Comparison of ENCODE assay signal across 1 cellular context in the genomic region with DNA sequence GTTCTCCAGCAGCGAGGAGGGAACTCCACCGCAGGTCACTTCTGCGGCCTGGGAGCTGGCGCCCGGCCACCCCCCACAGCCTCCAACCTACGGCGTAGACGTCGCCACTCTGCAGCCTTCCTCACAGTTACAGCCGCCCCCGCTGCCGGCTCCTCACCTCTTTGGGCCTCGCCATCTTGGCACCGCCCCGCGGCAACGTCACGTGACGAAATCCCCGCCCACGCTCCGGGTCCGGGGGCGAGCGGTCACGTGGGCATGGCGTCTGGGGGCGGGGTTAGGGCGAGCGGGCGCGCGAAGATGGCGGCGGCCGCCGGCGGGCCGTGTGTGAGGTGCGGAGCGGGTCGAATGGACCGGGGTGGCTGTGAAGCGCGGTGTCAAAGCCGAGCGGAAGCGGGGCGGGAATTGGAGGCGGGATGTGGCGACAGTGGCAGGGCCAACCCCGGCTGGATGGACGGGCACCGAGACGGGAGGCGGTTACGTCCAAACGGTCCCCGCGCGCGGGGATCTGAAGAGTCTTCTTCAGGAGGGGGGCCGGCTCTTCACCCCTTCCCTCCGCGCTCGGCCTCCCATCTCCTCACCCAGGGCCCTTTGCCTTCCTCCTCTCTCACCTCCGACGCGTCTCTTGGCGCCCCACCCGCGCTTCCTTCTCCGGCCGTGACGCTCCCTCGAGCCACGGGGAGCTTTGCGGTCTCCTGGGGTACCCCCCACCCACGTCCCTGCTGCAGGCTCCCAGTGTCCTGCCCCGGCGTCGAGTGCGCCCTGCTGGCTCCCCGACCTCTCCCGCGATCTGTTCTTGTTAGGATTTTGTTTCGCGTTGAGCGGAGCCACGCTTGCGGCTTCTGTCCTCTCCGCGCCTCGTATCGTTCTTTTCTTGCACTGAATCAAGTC.
TF ChIP-seq lines count a peak whose summit lies in the region.

A gene (minus strand): TSS at position 181 of the 888 bp plus-strand sequence. CDS start 300 bp downstream, outside the sequence.
A gene with protein sequence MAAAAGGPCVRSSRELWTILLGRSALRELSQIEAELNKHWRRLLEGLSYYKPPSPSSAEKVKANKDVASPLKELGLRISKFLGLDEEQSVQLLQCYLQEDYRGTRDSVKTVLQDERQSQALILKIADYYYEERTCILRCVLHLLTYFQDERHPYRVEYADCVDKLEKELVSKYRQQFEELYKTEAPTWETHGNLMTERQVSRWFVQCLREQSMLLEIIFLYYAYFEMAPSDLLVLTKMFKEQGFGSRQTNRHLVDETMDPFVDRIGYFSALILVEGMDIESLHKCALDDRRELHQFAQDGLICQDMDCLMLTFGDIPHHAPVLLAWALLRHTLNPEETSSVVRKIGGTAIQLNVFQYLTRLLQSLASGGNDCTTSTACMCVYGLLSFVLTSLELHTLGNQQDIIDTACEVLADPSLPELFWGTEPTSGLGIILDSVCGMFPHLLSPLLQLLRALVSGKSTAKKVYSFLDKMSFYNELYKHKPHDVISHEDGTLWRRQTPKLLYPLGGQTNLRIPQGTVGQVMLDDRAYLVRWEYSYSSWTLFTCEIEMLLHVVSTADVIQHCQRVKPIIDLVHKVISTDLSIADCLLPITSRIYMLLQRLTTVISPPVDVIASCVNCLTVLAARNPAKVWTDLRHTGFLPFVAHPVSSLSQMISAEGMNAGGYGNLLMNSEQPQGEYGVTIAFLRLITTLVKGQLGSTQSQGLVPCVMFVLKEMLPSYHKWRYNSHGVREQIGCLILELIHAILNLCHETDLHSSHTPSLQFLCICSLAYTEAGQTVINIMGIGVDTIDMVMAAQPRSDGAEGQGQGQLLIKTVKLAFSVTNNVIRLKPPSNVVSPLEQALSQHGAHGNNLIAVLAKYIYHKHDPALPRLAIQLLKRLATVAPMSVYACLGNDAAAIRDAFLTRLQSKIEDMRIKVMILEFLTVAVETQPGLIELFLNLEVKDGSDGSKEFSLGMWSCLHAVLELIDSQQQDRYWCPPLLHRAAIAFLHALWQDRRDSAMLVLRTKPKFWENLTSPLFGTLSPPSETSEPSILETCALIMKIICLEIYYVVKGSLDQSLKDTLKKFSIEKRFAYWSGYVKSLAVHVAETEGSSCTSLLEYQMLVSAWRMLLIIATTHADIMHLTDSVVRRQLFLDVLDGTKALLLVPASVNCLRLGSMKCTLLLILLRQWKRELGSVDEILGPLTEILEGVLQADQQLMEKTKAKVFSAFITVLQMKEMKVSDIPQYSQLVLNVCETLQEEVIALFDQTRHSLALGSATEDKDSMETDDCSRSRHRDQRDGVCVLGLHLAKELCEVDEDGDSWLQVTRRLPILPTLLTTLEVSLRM (N-terminal part only) (plus strand): TSS at position 277 of the 888 bp plus-strand sequence. CDS start 21 bp downstream, at position 298.

TF ChIP-seq in H1, 55 proteins besides CTCF, POLR2A, EP300 and RAD21 (continued from another document):
- TF ChIP-seq GABPA (IDR thresholded peaks at IDR 0.05; ENCODE audit: borderline replicate concordance, insufficient read depth, low read length) (no peak), HDAC6 (IDR thresholded peaks at IDR 0.05; ENCODE audit: low read depth, low read length) (no peak), CHD1 (IDR thresholded peaks at IDR 0.05; ENCODE audit: low read depth, low read length) (no peak), TCF12 (IDR thresholded peaks at IDR 0.05; ENCODE audit: low read depth, low read length) (no peak), CHD2 (IDR thresholded peaks at IDR 0.05; ENCODE audit: low read length) (peak; percentile 37), KDM5A (IDR thresholded peaks at IDR 0.05; ENCODE audit: low read length) (peak; percentile 83; the same call in 1 of the 2 replicates), EZH2 (IDR thresholded peaks at IDR 0.05; ENCODE audit: low read depth, low read length, severe bottlenecking) (no peak)
- TF ChIP-seq, protein P1, sequence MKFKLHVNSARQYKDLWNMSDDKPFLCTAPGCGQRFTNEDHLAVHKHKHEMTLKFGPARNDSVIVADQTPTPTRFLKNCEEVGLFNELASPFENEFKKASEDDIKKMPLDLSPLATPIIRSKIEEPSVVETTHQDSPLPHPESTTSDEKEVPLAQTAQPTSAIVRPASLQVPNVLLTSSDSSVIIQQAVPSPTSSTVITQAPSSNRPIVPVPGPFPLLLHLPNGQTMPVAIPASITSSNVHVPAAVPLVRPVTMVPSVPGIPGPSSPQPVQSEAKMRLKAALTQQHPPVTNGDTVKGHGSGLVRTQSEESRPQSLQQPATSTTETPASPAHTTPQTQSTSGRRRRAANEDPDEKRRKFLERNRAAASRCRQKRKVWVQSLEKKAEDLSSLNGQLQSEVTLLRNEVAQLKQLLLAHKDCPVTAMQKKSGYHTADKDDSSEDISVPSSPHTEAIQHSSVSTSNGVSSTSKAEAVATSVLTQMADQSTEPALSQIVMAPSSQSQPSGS (IDR thresholded peaks at IDR 0.05; ENCODE audit: low read length) = no peak
- TF ChIP-seq, protein P2, sequence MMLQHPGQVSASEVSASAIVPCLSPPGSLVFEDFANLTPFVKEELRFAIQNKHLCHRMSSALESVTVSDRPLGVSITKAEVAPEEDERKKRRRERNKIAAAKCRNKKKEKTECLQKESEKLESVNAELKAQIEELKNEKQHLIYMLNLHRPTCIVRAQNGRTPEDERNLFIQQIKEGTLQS (IDR thresholded peaks at IDR 0.05; ENCODE audit: insufficient read depth, low read depth, low read length) = peak; percentile 97
TF ChIP-seq in H1: peak in this region for 23.
